In genomic region chr18:27363918-27364317, GRCh38 we compare ENCODE assay signal across 9 cellular contexts.
DNase-seq lines count a peak whose midpoint lies in the region; ATAC-seq and TF ChIP-seq lines count a peak whose summit lies in the region.
"Had no signal": no experiment of that assay in that cellular context is flagged by ENCODE, and none has a peak within 500 bp of the region (broad histone marks: within the 10 kb centered on the region; RNA-seq: fewer than 3 reads in every experiment).

No MANE protein-coding gene starts in this region.

- intact Hi-C loops in Calu3 (cut with micrococcal nuclease; ENCODE audit: unreplicated experiment): loop anchor here (1.0 to 5.0 kb wide), 4 partner anchors 37 to 388 kb away; no protein-coding TSS in a partner anchor

- no peaks in the 10 kb centered on the region for H3K27me3 ChIP-seq in SK-N-SH (ENCODE audit: insufficient read depth)

- H3K36me3 Mint-ChIP-seq in Calu3 (ENCODE audit: insufficient read depth, unreplicated experiment): no peaks in the 10 kb centered on the region
- H3K36me3 Mint-ChIP-seq: activated naive CD8-positive, alpha-beta T cell treated with anti-CD3 and anti-CD28 coated beads for 36 hours had no signal

- no peaks in the 10 kb centered on the region for H3F3A ChIP-seq in SK-N-SH (replicated peaks; ENCODE audit: insufficient read depth)

- no peak overlapping the region for H3K27ac ChIP-seq in SK-N-SH (ENCODE audit: low read depth in 2 of 2, low read length in 1 of 2)
- no peak overlapping the region for H3K27ac ChIP-seq in substantia nigra (ENCODE audit: low read depth, low read length, poor library complexity, severe bottlenecking)

- TF ChIP-seq EP300 in SK-N-SH (IDR thresholded peaks at IDR 0.05; ENCODE audit: borderline replicate concordance in 1 of 2, low read depth in 1 of 2, low read length in 1 of 2): no peak

- no peaks in the 10 kb centered on the region for H3K9me2 ChIP-seq in SK-N-SH

- TF ChIP-seq CTCF in Calu3 (IDR thresholded peaks at IDR 0.05; ENCODE audit: unreplicated experiment) (peak; percentile 17), SK-N-SH (IDR thresholded peaks at IDR 0.05) (peak; percentile 60)

- no peaks in the 10 kb centered on the region for H3K27me3 Mint-ChIP-seq in Calu3 (ENCODE audit: unreplicated experiment)

- TF ChIP-seq RAD21 in SK-N-SH (IDR thresholded peaks at IDR 0.05; ENCODE audit: low read length): peak; percentile 67

- no peak overlapping the region for H3K27ac Mint-ChIP-seq in Calu3 (ENCODE audit: unreplicated experiment)
- H3K27ac Mint-ChIP-seq: activated naive CD8-positive, alpha-beta T cell treated with anti-CD3 and anti-CD28 coated beads for 36 hours had no signal

- no peaks in the 10 kb centered on the region for H3K4me1 Mint-ChIP-seq in Calu3 (ENCODE audit: low read depth, unreplicated experiment)
- H3K4me1 Mint-ChIP-seq: activated naive CD8-positive, alpha-beta T cell treated with anti-CD3 and anti-CD28 coated beads for 36 hours had no signal

- H3K9me3 ChIP-seq in SK-N-SH: no peaks in the 10 kb centered on the region

- no peaks in the 10 kb centered on the region for H3K79me2 ChIP-seq in SK-N-SH (ENCODE audit: insufficient read depth)

- POLR2A ChIA-PET in SK-N-SH (lab: Yijun Ruan, JAX): no interaction called here

- H3K36me3 ChIP-seq in SK-N-SH (replicated peaks in 1 of 2; ENCODE audit: control insufficient read depth in 1 of 2, insufficient read depth in 2 of 2, low read length in 1 of 2): no peaks in the 10 kb centered on the region

- H3K4me3 Mint-ChIP-seq in Calu3 (ENCODE audit: low read depth, unreplicated experiment): no peak overlapping the region
- H3K4me3 Mint-ChIP-seq: activated naive CD8-positive, alpha-beta T cell treated with anti-CD3 and anti-CD28 coated beads for 36 hours had no signal

- no TSS peak for BruUV-seq in Calu3 (replicated peaks; lab: Mats Ljungman, UMichigan)

- H3K4me3 ChIP-seq in SK-N-SH (ENCODE audit: low read depth in 2 of 2, low read length in 1 of 2): no peak overlapping the region

- no peak overlapping the region for H3K4me2 ChIP-seq in SK-N-SH

- no peaks in the 10 kb centered on the region for H4K20me1 ChIP-seq in SK-N-SH (ENCODE audit: insufficient read depth)

- H2AFZ ChIP-seq in SK-N-SH (ENCODE audit: low read depth): no peak overlapping the region

- CTCF ChIA-PET in Calu3 (lab: Charles Lee): interaction anchor here (0.6 to 2.0 kb wide), 8 partner anchors 64 to 386 kb away, joined by 3 to 16 read pairs (median 4); no protein-coding TSS in a partner anchor
- CTCF ChIA-PET in SK-N-SH (lab: Yijun Ruan, JAX): interaction anchor here (0.6 to 2.5 kb wide), 17 partner anchors 9 to 346 kb away, joined by 3 to 24 read pairs (median 3); partner anchors contain the start of gene CHST9

- no peaks in the 10 kb centered on the region for H3K4me1 ChIP-seq in SK-N-SH (ENCODE audit: control insufficient read depth in 1 of 2, insufficient read depth in 2 of 2, low read depth in 1 of 2, low read length in 1 of 2)

- no peak overlapping the region for H3K9ac ChIP-seq in SK-N-SH

- DNase-seq in Calu3 (no peak), HuH-7 (ENCODE audit: low spot score) (peak; percentile 17), SK-N-SH (peak; percentile 16), kidney glomerular epithelial cell (lab: John Stamatoyannopoulos, UW) (peak; percentile 25), substantia nigra (lab: John Stamatoyannopoulos, UW) (no peak), ureter (ENCODE audit: low spot score) (no peak)
- DNase-seq: activated naive CD8-positive, alpha-beta T cell treated with anti-CD3 and anti-CD28 coated beads for 36 hours had no signal

- ATAC-seq in HG03039 (IDR thresholded peaks at IDR 0.05; ENCODE audit: unreplicated experiment) (no peak), HG02588 (IDR thresholded peaks at IDR 0.05; ENCODE audit: unreplicated experiment) (no peak)

- no peaks in the 10 kb centered on the region for H3K9me3 Mint-ChIP-seq in Calu3 (ENCODE audit: low read depth, unreplicated experiment)

TF ChIP-seq in SK-N-SH, 30 proteins besides CTCF, POLR2A, EP300 and RAD21:
- TF ChIP-seq POLR2AphosphoS5 (IDR thresholded peaks at IDR 0.05; ENCODE audit: low read depth, low read length): no peak
- no peak for TF ChIP-seq JUND (IDR thresholded peaks at IDR 0.05)
- no peak for TF ChIP-seq YY1 (IDR thresholded peaks at IDR 0.05; ENCODE audit: low read depth)
- TF ChIP-seq RCOR1 (IDR thresholded peaks at IDR 0.05; ENCODE audit: low read length): no peak
- no peak for TF ChIP-seq MAX (IDR thresholded peaks at IDR 0.05; ENCODE audit: low read depth)
- peak; percentile 34; the same call in 1 of the 2 replicates for TF ChIP-seq SMC3 (IDR thresholded peaks at IDR 0.05; ENCODE audit: low read depth, low read length)
- no peak for TF ChIP-seq RFX5 (IDR thresholded peaks at IDR 0.05; ENCODE audit: low read length)
- no peak for TF ChIP-seq TAF1 (IDR thresholded peaks at IDR 0.05; ENCODE audit: borderline replicate concordance, low read depth, low read length)

Comparison
In these comparisons a context has a peak if more than half of its experiments do, and no peak if none do; other contexts are left out.
1. DNase-seq: peak in HuH-7 (single experiment), SK-N-SH (single experiment) and kidney glomerular epithelial cell (single experiment); none in Calu3 (single experiment), substantia nigra (0 of 49) and ureter (single experiment).